Comparison of ENCODE assay signal across 1 cellular context in genomic region chr6:28589234-28589951, GRCh38.
TF ChIP-seq lines count a peak whose summit lies in the region.

No MANE protein-coding gene starts in this region.

TF ChIP-seq in HepG2, 621 proteins besides CTCF, POLR2A, EP300 and RAD21 (continued from another document and continues in another):
- TF ChIP-seq ZGPAT (CRISPR knock-in tag; IDR thresholded peaks at IDR 0.05) (peak; percentile 95), KAT2B (IDR thresholded peaks at IDR 0.05; ENCODE audit: borderline replicate concordance, low read depth, low read length) (no peak), ZNF788 (CRISPR knock-in tag; IDR thresholded peaks at IDR 0.05; ENCODE audit: borderline replicate concordance) (peak; percentile 70; the same call in 1 of the 2 replicates), HDAC2 (CRISPR knock-in tag; IDR thresholded peaks at IDR 0.05) (peak; percentile 87), ZNF713 (CRISPR knock-in tag; IDR thresholded peaks at IDR 0.05) (no peak), CCDC6 (CRISPR knock-in tag; IDR thresholded peaks at IDR 0.05) (peak; percentile 52; the same call in 1 of the 2 replicates), MBD4 (IDR thresholded peaks at IDR 0.05; ENCODE audit: borderline replicate concordance, low read length) (no peak), ZBED4 (CRISPR knock-in tag; IDR thresholded peaks at IDR 0.05; ENCODE audit: borderline replicate concordance) (peak; percentile 93), ZNF816 (CRISPR knock-in tag; IDR thresholded peaks at IDR 0.05; ENCODE audit: borderline replicate concordance) (peak; percentile 75; the same call in 1 of the 2 replicates), ZMYM4 (CRISPR knock-in tag; IDR thresholded peaks at IDR 0.05) (peak; percentile 85), ZNF605 (CRISPR knock-in tag; IDR thresholded peaks at IDR 0.05) (peak; percentile 85), FOXC1 (CRISPR knock-in tag; IDR thresholded peaks at IDR 0.05; ENCODE audit: borderline replicate concordance) (no peak), ZNF629 (CRISPR knock-in tag; conservative IDR thresholded peaks at IDR 0.05) (peak; percentile 94), ZNF350 (CRISPR knock-in tag; IDR thresholded peaks at IDR 0.05; ENCODE audit: borderline replicate concordance, low read depth) (peak; percentile 55; the same call in 1 of the 2 replicates), ZNF512 (CRISPR knock-in tag; IDR thresholded peaks at IDR 0.05) (no peak), RCOR2 (CRISPR knock-in tag; IDR thresholded peaks at IDR 0.05) (peak; percentile 79; the same call in 1 of the 2 replicates), STAG1 (CRISPR knock-in tag; IDR thresholded peaks at IDR 0.05) (peak; percentile 16; the same call in 1 of the 2 replicates), JUN (CRISPR knock-in tag; IDR thresholded peaks at IDR 0.05) (no peak), MED13 (CRISPR knock-in tag; IDR thresholded peaks at IDR 0.05) (no peak), HNF1B (CRISPR knock-in tag; IDR thresholded peaks at IDR 0.05) (peak; percentile 90), MEF2D (CRISPR knock-in tag; IDR thresholded peaks at IDR 0.05) (peak; percentile 58), TFDP1 (CRISPR knock-in tag; IDR thresholded peaks at IDR 0.05; ENCODE audit: borderline replicate concordance) (peak; percentile 87; the same call in 1 of the 2 replicates), RBM39 (IDR thresholded peaks at IDR 0.05; ENCODE audit: low read depth, low read length, poor library complexity, severe bottlenecking) (no peak), CEBPG (CRISPR knock-in tag; IDR thresholded peaks at IDR 0.05) (peak; percentile 43; the same call in 1 of the 2 replicates), ZNF670 (CRISPR knock-in tag; IDR thresholded peaks at IDR 0.05; ENCODE audit: borderline replicate concordance) (0 out of 2 replicates have a peak, but pooled peaks have one; percentile 72), ZNF639 (CRISPR knock-in tag; conservative IDR thresholded peaks at IDR 0.05) (peak; percentile 75), ERF (CRISPR knock-in tag; IDR thresholded peaks at IDR 0.05) (peak; percentile 91), ZBTB7B (CRISPR knock-in tag; IDR thresholded peaks at IDR 0.05) (0 out of 2 replicates have a peak, but pooled peaks have one; percentile 45), RNF2 (conservative IDR thresholded peaks at IDR 0.05; ENCODE audit: low read depth) (peak; percentile 70), ZNF205 (CRISPR knock-in tag; IDR thresholded peaks at IDR 0.05) (peak; percentile 93), PAXIP1 (CRISPR knock-in tag; conservative IDR thresholded peaks at IDR 0.05) (peak; percentile 44), ZNF430 (CRISPR knock-in tag; IDR thresholded peaks at IDR 0.05) (peak; percentile 70; the same call in 1 of the 2 replicates), KDM3A (CRISPR knock-in tag; IDR thresholded peaks at IDR 0.05; ENCODE audit: low read depth) (peak; percentile 82; the same call in 1 of the 2 replicates), ZNF280D (CRISPR knock-in tag; IDR thresholded peaks at IDR 0.05) (peak; percentile 64; the same call in 1 of the 2 replicates), PCBP1 (IDR thresholded peaks at IDR 0.05; ENCODE audit: borderline replicate concordance, low read depth, low read length) (no peak), ZNF382 (CRISPR knock-in tag; IDR thresholded peaks at IDR 0.05; ENCODE audit: borderline replicate concordance) (no peak), NRL (CRISPR knock-in tag; IDR thresholded peaks at IDR 0.05; ENCODE audit: borderline replicate concordance) (no peak), ZFP1 (CRISPR knock-in tag; IDR thresholded peaks at IDR 0.05) (peak; percentile 86; the same call in 1 of the 2 replicates), SMAD3 (CRISPR knock-in tag; IDR thresholded peaks at IDR 0.05) (peak; percentile 94), REPIN1 (CRISPR knock-in tag; IDR thresholded peaks at IDR 0.05; ENCODE audit: borderline replicate concordance, low read depth) (peak; percentile 90), PBX3 (CRISPR knock-in tag; IDR thresholded peaks at IDR 0.05; ENCODE audit: borderline replicate concordance) (no peak)
